In the genomic region with DNA sequence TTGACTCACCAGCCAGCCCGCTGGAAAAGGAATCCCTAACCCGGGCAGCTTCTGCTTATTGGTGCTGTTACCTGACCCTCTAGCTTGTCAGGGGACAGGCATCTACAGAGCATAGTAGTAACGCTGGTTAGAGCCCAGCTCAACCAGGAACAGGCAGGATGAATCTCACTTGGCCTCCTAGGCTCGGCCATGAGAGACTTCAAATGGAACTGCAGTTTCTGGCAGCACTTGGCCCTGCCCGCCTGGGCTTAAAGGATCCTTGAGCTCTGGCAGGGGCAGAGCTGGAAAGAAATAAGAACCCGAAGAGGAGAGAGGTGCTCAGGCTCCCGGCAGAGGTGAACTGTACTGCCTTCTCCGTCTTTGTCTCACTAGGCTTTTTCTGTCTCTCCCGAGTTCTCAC, we compare ENCODE assay signal across 1 cellular context.
TF ChIP-seq lines count a peak whose summit lies in the region.

No MANE protein-coding gene starts in this region.

TF ChIP-seq in K562, 482 proteins besides CTCF, POLR2A, EP300 and RAD21:
- TF ChIP-seq, protein P1, sequence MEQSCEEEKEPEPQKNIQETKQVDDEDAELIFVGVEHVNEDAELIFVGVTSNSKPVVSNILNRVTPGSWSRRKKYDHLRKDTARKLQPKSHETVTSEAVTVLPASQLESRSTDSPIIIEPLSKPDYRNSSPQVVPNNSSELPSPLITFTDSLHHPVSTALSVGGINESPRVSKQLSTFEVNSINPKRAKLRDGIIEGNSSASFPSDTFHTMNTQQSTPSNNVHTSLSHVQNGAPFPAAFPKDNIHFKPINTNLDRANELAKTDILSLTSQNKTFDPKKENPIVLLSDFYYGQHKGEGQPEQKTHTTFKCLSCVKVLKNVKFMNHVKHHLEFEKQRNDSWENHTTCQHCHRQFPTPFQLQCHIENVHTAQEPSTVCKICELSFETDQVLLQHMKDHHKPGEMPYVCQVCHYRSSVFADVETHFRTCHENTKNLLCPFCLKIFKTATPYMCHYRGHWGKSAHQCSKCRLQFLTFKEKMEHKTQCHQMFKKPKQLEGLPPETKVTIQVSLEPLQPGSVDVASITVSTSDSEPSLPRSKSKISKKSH (CRISPR knock-in tag; IDR thresholded peaks at IDR 0.05): no peak
- no peak for TF ChIP-seq TCF7L2 (IDR thresholded peaks at IDR 0.05; ENCODE audit: low read depth, low read length)
